Comparison of ENCODE assay signal across 1 cellular context in the genomic region with DNA sequence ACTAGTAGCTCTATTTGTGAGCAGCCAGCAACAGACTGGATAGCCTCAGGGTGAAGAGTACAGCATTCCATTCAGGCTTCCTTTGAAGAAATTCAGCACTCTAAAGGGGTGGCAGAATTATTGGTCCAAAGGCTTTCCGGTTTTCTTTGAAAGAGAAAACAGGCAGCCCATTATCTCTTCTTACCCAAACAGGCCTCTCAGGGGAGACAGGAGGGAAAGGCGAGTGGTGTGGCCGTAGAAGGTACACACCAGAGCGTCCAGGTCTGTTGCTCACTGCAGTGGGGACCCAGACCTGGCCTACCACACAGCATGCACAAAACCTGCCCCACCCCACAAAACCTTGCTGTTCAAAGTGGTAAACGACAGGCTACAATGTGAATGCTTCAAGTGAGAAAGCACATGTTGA.
TF ChIP-seq lines count a peak whose summit lies in the region.

No MANE protein-coding gene starts in this region.

TF ChIP-seq in K562, 482 proteins besides CTCF, POLR2A, EP300 and RAD21 (continued from another document):
- TF ChIP-seq, protein P1, sequence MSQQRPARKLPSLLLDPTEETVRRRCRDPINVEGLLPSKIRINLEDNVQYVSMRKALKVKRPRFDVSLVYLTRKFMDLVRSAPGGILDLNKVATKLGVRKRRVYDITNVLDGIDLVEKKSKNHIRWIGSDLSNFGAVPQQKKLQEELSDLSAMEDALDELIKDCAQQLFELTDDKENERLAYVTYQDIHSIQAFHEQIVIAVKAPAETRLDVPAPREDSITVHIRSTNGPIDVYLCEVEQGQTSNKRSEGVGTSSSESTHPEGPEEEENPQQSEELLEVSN (IDR thresholded peaks at IDR 0.05; ENCODE audit: borderline replicate concordance in 1 of 2, extremely low read depth in 1 of 2, insufficient read depth in 1 of 2, insufficient read length in 1 of 2, low read depth in 1 of 2, low read length in 1 of 2, poor library complexity in 1 of 2, severe bottlenecking in 1 of 2): peak in 1 of 2 experiments; percentile 25
- TF ChIP-seq, protein P2, sequence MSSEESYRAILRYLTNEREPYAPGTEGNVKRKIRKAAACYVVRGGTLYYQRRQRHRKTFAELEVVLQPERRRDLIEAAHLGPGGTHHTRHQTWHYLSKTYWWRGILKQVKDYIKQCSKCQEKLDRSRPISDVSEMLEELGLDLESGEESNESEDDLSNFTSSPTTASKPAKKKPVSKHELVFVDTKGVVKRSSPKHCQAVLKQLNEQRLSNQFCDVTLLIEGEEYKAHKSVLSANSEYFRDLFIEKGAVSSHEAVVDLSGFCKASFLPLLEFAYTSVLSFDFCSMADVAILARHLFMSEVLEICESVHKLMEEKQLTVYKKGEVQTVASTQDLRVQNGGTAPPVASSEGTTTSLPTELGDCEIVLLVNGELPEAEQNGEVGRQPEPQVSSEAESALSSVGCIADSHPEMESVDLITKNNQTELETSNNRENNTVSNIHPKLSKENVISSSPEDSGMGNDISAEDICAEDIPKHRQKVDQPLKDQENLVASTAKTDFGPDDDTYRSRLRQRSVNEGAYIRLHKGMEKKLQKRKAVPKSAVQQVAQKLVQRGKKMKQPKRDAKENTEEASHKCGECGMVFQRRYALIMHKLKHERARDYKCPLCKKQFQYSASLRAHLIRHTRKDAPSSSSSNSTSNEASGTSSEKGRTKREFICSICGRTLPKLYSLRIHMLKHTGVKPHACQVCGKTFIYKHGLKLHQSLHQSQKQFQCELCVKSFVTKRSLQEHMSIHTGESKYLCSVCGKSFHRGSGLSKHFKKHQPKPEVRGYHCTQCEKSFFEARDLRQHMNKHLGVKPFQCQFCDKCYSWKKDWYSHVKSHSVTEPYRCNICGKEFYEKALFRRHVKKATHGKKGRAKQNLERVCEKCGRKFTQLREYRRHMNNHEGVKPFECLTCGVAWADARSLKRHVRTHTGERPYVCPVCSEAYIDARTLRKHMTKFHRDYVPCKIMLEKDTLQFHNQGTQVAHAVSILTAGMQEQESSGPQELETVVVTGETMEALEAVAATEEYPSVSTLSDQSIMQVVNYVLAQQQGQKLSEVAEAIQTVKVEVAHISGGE (CRISPR knock-in tag; IDR thresholded peaks at IDR 0.05): no peak
- TF ChIP-seq, protein P3, sequence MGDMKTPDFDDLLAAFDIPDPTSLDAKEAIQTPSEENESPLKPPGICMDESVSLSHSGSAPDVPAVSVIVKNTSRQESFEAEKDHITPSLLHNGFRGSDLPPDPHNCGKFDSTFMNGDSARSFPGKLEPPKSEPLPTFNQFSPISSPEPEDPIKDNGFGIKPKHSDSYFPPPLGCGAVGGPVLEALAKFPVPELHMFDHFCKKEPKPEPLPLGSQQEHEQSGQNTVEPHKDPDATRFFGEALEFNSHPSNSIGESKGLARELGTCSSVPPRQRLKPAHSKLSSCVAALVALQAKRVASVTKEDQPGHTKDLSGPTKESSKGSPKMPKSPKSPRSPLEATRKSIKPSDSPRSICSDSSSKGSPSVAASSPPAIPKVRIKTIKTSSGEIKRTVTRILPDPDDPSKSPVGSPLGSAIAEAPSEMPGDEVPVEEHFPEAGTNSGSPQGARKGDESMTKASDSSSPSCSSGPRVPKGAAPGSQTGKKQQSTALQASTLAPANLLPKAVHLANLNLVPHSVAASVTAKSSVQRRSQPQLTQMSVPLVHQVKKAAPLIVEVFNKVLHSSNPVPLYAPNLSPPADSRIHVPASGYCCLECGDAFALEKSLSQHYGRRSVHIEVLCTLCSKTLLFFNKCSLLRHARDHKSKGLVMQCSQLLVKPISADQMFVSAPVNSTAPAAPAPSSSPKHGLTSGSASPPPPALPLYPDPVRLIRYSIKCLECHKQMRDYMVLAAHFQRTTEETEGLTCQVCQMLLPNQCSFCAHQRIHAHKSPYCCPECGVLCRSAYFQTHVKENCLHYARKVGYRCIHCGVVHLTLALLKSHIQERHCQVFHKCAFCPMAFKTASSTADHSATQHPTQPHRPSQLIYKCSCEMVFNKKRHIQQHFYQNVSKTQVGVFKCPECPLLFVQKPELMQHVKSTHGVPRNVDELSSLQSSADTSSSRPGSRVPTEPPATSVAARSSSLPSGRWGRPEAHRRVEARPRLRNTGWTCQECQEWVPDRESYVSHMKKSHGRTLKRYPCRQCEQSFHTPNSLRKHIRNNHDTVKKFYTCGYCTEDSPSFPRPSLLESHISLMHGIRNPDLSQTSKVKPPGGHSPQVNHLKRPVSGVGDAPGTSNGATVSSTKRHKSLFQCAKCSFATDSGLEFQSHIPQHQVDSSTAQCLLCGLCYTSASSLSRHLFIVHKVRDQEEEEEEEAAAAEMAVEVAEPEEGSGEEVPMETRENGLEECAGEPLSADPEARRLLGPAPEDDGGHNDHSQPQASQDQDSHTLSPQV (IDR thresholded peaks at IDR 0.05): peak; percentile 76
- 0 out of 2 replicates have a peak, but pooled peaks have one; percentile 22 for TF ChIP-seq NFRKB (IDR thresholded peaks at IDR 0.05; ENCODE audit: low read depth)
- TF ChIP-seq POLR2AphosphoS5 (IDR thresholded peaks at IDR 0.05; ENCODE audit: control insufficient read depth, insufficient read depth, low read depth, low read length): no peak
- TF ChIP-seq, protein P4, sequence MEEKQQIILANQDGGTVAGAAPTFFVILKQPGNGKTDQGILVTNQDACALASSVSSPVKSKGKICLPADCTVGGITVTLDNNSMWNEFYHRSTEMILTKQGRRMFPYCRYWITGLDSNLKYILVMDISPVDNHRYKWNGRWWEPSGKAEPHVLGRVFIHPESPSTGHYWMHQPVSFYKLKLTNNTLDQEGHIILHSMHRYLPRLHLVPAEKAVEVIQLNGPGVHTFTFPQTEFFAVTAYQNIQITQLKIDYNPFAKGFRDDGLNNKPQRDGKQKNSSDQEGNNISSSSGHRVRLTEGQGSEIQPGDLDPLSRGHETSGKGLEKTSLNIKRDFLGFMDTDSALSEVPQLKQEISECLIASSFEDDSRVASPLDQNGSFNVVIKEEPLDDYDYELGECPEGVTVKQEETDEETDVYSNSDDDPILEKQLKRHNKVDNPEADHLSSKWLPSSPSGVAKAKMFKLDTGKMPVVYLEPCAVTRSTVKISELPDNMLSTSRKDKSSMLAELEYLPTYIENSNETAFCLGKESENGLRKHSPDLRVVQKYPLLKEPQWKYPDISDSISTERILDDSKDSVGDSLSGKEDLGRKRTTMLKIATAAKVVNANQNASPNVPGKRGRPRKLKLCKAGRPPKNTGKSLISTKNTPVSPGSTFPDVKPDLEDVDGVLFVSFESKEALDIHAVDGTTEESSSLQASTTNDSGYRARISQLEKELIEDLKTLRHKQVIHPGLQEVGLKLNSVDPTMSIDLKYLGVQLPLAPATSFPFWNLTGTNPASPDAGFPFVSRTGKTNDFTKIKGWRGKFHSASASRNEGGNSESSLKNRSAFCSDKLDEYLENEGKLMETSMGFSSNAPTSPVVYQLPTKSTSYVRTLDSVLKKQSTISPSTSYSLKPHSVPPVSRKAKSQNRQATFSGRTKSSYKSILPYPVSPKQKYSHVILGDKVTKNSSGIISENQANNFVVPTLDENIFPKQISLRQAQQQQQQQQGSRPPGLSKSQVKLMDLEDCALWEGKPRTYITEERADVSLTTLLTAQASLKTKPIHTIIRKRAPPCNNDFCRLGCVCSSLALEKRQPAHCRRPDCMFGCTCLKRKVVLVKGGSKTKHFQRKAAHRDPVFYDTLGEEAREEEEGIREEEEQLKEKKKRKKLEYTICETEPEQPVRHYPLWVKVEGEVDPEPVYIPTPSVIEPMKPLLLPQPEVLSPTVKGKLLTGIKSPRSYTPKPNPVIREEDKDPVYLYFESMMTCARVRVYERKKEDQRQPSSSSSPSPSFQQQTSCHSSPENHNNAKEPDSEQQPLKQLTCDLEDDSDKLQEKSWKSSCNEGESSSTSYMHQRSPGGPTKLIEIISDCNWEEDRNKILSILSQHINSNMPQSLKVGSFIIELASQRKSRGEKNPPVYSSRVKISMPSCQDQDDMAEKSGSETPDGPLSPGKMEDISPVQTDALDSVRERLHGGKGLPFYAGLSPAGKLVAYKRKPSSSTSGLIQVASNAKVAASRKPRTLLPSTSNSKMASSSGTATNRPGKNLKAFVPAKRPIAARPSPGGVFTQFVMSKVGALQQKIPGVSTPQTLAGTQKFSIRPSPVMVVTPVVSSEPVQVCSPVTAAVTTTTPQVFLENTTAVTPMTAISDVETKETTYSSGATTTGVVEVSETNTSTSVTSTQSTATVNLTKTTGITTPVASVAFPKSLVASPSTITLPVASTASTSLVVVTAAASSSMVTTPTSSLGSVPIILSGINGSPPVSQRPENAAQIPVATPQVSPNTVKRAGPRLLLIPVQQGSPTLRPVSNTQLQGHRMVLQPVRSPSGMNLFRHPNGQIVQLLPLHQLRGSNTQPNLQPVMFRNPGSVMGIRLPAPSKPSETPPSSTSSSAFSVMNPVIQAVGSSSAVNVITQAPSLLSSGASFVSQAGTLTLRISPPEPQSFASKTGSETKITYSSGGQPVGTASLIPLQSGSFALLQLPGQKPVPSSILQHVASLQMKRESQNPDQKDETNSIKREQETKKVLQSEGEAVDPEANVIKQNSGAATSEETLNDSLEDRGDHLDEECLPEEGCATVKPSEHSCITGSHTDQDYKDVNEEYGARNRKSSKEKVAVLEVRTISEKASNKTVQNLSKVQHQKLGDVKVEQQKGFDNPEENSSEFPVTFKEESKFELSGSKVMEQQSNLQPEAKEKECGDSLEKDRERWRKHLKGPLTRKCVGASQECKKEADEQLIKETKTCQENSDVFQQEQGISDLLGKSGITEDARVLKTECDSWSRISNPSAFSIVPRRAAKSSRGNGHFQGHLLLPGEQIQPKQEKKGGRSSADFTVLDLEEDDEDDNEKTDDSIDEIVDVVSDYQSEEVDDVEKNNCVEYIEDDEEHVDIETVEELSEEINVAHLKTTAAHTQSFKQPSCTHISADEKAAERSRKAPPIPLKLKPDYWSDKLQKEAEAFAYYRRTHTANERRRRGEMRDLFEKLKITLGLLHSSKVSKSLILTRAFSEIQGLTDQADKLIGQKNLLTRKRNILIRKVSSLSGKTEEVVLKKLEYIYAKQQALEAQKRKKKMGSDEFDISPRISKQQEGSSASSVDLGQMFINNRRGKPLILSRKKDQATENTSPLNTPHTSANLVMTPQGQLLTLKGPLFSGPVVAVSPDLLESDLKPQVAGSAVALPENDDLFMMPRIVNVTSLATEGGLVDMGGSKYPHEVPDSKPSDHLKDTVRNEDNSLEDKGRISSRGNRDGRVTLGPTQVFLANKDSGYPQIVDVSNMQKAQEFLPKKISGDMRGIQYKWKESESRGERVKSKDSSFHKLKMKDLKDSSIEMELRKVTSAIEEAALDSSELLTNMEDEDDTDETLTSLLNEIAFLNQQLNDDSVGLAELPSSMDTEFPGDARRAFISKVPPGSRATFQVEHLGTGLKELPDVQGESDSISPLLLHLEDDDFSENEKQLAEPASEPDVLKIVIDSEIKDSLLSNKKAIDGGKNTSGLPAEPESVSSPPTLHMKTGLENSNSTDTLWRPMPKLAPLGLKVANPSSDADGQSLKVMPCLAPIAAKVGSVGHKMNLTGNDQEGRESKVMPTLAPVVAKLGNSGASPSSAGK (IDR thresholded peaks at IDR 0.05): peak; percentile 68
